ENCODE assay signal across 1 cellular context in the genomic region with DNA sequence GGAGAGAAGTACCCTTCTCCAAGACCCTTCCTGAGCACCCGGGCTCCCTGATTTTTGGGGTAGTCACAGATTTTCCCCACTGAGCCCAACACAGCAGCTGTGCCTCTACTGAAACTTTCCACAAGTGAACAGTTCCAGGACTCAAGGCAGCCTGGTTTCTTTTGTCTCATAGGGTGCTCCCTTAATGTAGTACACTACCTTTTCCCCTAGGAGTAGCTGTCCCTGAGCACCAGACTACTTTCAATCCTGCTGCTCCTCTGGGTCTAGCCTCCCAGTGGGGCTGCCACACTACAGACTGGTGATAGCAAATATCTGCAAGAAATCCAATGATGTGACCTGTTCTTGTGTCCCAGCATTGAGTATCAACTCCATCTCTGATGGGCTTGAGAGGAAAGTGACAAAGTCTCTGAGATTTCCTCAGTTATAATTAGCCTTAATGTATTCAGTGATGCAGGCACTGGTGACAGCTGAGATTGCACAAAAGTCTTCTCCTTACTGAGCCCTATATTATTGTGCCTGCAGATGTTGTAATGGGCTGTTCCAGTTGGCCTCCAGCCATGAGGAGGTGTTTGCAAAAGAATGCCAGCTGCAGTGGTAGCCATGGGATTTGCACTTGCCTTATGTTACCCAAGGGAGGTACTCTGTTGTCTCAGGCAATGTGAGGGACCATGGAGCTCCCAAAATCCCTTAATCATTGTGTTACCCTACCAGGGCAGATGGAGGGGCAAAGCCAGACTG.
TF ChIP-seq lines count a peak whose summit lies in the region.

No MANE protein-coding gene starts in this region.

TF ChIP-seq in GM12878, 131 proteins besides CTCF, POLR2A, EP300 and RAD21 (continued from another document):
- TF ChIP-seq E2F8 (IDR thresholded peaks at IDR 0.05; ENCODE audit: low read depth, partially characterized antibody): no peak
- TF ChIP-seq NFYA (IDR thresholded peaks at IDR 0.05; ENCODE audit: borderline replicate concordance, low read depth, low read length): no peak
- no peak for TF ChIP-seq ZNF24 (IDR thresholded peaks at IDR 0.05)
TF ChIP-seq in GM12878: peak in this region for 0.
